Comparison of ENCODE assay signal across 8 cellular contexts in genomic region chr5:157731272-157732129, GRCh38. TPM values are rescaled to one million over a fixed set of nuclear protein-coding genes. Genes with fewer than 3 reads are reported as not detected.
DNase-seq lines count a peak whose midpoint lies in the region; ATAC-seq and TF ChIP-seq lines count a peak whose summit lies in the region.

Gene THG1L (plus strand): TSS chr5:157731420. CDS start chr5:157731441, 21 bp downstream.

- H3K4me3 Mint-ChIP-seq in type B pancreatic cell: peak within 1 kb of the TSS; percentile 99

- H3K4me2 ChIP-seq in trophoblast cell (ENCODE audit: low read length): peak within 1 kb of the TSS; percentile 83

- peak within 1 kb of the TSS; percentile 47 for H4K91ac ChIP-seq in trophoblast cell (ENCODE audit: low read depth, low read length)

- peaks cover 6% of the 10 kb centered on the region for H3K4me1 ChIP-seq in adipocyte (ENCODE audit: control insufficient read depth, insufficient read depth, low read length)
- H3K4me1 ChIP-seq in cardiac muscle cell (ENCODE audit: low read depth): no peaks in the 10 kb centered on the region
- peaks cover 0 to 3% of the 10 kb centered on the region in 2 experiments for H3K4me1 ChIP-seq in trophoblast cell (ENCODE audit: control insufficient read depth in 1 of 2, insufficient read depth in 2 of 2, low read length in 2 of 2)

- peaks cover 4% of the 10 kb centered on the region for H3K36me3 Mint-ChIP-seq in type B pancreatic cell

- H3K9ac ChIP-seq in adipocyte (ENCODE audit: low read length) (peak within 1 kb of the TSS; percentile 93), trophoblast cell (ENCODE audit: low read length) (peak within 1 kb of the TSS; percentile 94)

- H2BK12ac ChIP-seq in trophoblast cell (ENCODE audit: low read length): no peak within 1 kb of the TSS

- peak within 1 kb of the TSS; percentile 87 for H4K12ac ChIP-seq in trophoblast cell (ENCODE audit: low read depth, low read length)

- no peaks in the 10 kb centered on the region for H3K27me3 ChIP-seq in adipocyte (replicated peaks; ENCODE audit: control insufficient read depth, insufficient read depth, low read length)
- H3K27me3 ChIP-seq in cardiac muscle cell: no peaks in the 10 kb centered on the region
- H3K27me3 ChIP-seq in trophoblast cell (ENCODE audit: insufficient read depth, low read length): no peaks in the 10 kb centered on the region

- peaks cover 16% of the 10 kb centered on the region for H3K4me1 Mint-ChIP-seq in type B pancreatic cell (ENCODE audit: unreplicated experiment)

- no peak for TF ChIP-seq CTCF in GM12875 (IDR thresholded peaks at IDR 0.05; ENCODE audit: borderline replicate concordance, insufficient read depth, low read depth, low read length)
- no peak for TF ChIP-seq CTCF in cardiac muscle cell (IDR thresholded peaks at IDR 0.05; ENCODE audit: low read depth, low read length)
- TF ChIP-seq CTCF in type B pancreatic cell (conservative IDR thresholded peaks at IDR 0.05): no peak

- H3K27ac Mint-ChIP-seq in type B pancreatic cell: peak within 1 kb of the TSS; percentile 99

- H3K27ac ChIP-seq in cardiac muscle cell (peak within 1 kb of the TSS; percentile 85), trophoblast cell (ENCODE audit: low read depth, low read length) (peak within 1 kb of the TSS; percentile 83)

- peak within 1 kb of the TSS; percentile 36 for H3K18ac ChIP-seq in trophoblast cell (ENCODE audit: low read length)

- DNase-seq in NCI-H1436 (lab: John Stamatoyannopoulos, UW) (peak; percentile 98), T follicular helper cell (ENCODE audit: low read depth) (peak; percentile 98), adipocyte (ENCODE audit: low read depth) (peak; percentile 100), cardiac muscle cell (ENCODE audit: low read depth in 1 of 2, low spot score in 1 of 2) (peak; percentile 98 to 99), trophoblast cell (peak; percentile 99 to 100), type B pancreatic cell (ENCODE audit: extremely low spot score, unreplicated experiment) (peak; percentile 99)

- H2AFZ ChIP-seq in trophoblast cell (ENCODE audit: insufficient read depth, low read length, poor library complexity): peak within 1 kb of the TSS; percentile 74

- H2BK5ac ChIP-seq in trophoblast cell (ENCODE audit: low read depth, low read length, poor library complexity): no peak within 1 kb of the TSS

- peak within 1 kb of the TSS; percentile 65 for H3K14ac ChIP-seq in trophoblast cell (ENCODE audit: low read length)

- no peak within 1 kb of the TSS for H2AK5ac ChIP-seq in trophoblast cell (ENCODE audit: low read length)

- no peak within 1 kb of the TSS for H3K4ac ChIP-seq in trophoblast cell (ENCODE audit: low read depth, low read length)

- peak within 1 kb of the TSS; percentile 50 for H2BK120ac ChIP-seq in trophoblast cell (ENCODE audit: insufficient read depth, low read length, poor library complexity)

- H4K8ac ChIP-seq in trophoblast cell (ENCODE audit: low read depth, low read length): peak within 1 kb of the TSS; percentile 86

- peak; percentile 95 for ATAC-seq in HG02798 (IDR thresholded peaks at IDR 0.05; ENCODE audit: poor library complexity, unreplicated experiment)

- H3K79me1 ChIP-seq in trophoblast cell (ENCODE audit: low read length): peaks cover 2% of the 10 kb centered on the region

- H3K9me3 Mint-ChIP-seq in type B pancreatic cell: no peaks in the 10 kb centered on the region

- no peaks in the 10 kb centered on the region for H3K79me2 ChIP-seq in trophoblast cell (ENCODE audit: control insufficient read depth, insufficient read depth, low read length, poor library complexity)

- H3K27me3 Mint-ChIP-seq in type B pancreatic cell: no peaks in the 10 kb centered on the region

- H3K23ac ChIP-seq in trophoblast cell (ENCODE audit: low read length): no peak within 1 kb of the TSS

- no CpG with 5 or more reads among the region's 47 CpGs for WGBS in trophoblast cell (ENCODE audit: extremely low coverage, insufficient coverage, insufficient read length)

- H3K9me3 ChIP-seq in adipocyte (ENCODE audit: control insufficient read depth, low read length) (no peaks in the 10 kb centered on the region), cardiac muscle cell (ENCODE audit: low read depth) (no peaks in the 10 kb centered on the region), trophoblast cell (ENCODE audit: insufficient read depth, low read depth, low read length) (no peaks in the 10 kb centered on the region)

- H3K36me3 ChIP-seq in adipocyte (ENCODE audit: control insufficient read depth, insufficient read depth, low read length, severe bottlenecking) (peaks cover 14% of the 10 kb centered on the region), cardiac muscle cell (no peaks in the 10 kb centered on the region), trophoblast cell (ENCODE audit: control insufficient read depth in 1 of 2, insufficient read depth in 2 of 2, low read length in 2 of 2) (peaks cover 2 to 6% of the 10 kb centered on the region in 2 experiments)

- H3K4me3 ChIP-seq in GM12875 (ENCODE audit: low read depth, low read length): peak within 1 kb of the TSS; percentile 75
- H3K4me3 ChIP-seq in adipocyte (ENCODE audit: low read length): peak within 1 kb of the TSS; percentile 94
- H3K4me3 ChIP-seq in cardiac muscle cell: peak within 1 kb of the TSS; percentile 58
- H3K4me3 ChIP-seq in trophoblast cell (ENCODE audit: low read depth, low read length): peak within 1 kb of the TSS; percentile 97

RNA-seq across cellular contexts. Expression of gene THG1L, which starts in this region (rescaled TPM):
- total RNA-seq in cardiac muscle cell (10.0 and 10.4 TPM in 2 replicates), type B pancreatic cell (ENCODE audit: low replicate concordance) (9.9 and 13.6 TPM in 2 replicates)
- 6.1 and 9.4 TPM in 2 replicates for polyA plus RNA-seq in cardiac muscle cell
- polyA plus RNA-seq in trophoblast cell (2013): 5.6 and 6.6 TPM in 2 replicates

Comparison
In these comparisons a context has a peak if more than half of its experiments do, and no peak if none do; other contexts are left out.
1. Peak in every context shown above with its lines: DNase-seq, ATAC-seq, H3K4me3 ChIP-seq and H3K27ac ChIP-seq.